In genomic region chr20:62238569-62239277, GRCh38 we compare ENCODE assay signal across 8 cellular contexts. TPM values are rescaled to one million over a fixed set of nuclear protein-coding genes. Genes with fewer than 3 reads are reported as not detected.
DNase-seq lines count a peak whose midpoint lies in the region; ATAC-seq and TF ChIP-seq lines count a peak whose summit lies in the region.

No MANE protein-coding gene starts in this region.

- H3F3A ChIP-seq in smooth muscle cell (ENCODE audit: low read depth) = no peaks in the 10 kb centered on the region

- POLR2A ChIA-PET in activated CD8-positive, alpha-beta T cell treated with anti-CD3 and anti-CD28 coated beads, Interleukin-2, amount 10 ng/mL, durations not matched to agents 7 days and 5 days (lab: Charles Lee) = no interaction called here

- peak; percentile 23 for DNase-seq in activated CD8-positive, alpha-beta T cell treated with anti-CD3 and anti-CD28 coated beads, Interleukin-2, amount 10 ng/mL, durations not matched to agents 7 days and 5 days
- DNase-seq in hepatic stellate cell (ENCODE audit: low spot score) (peak; percentile 55), smooth muscle cell (lab: John Stamatoyannopoulos, UW; ENCODE audit: unreplicated experiment) (no peak), D341Med (ENCODE audit: low spot score) (no peak)

- H3K4me1 Mint-ChIP-seq in activated CD8-positive, alpha-beta T cell treated with anti-CD3 and anti-CD28 coated beads, Interleukin-2, amount 10 ng/mL, durations not matched to agents 7 days and 5 days (ENCODE audit: low read depth) = peaks cover 33% of the 10 kb centered on the region

- CTCF ChIA-PET in activated CD8-positive, alpha-beta T cell treated with anti-CD3 and anti-CD28 coated beads, Interleukin-2, amount 10 ng/mL, durations not matched to agents 7 days and 5 days (lab: Charles Lee) = no interaction called here

- peak overlapping the region; percentile 97 for H3K9ac ChIP-seq in smooth muscle cell (ENCODE audit: low read depth)

- WGBS in smooth muscle cell (ENCODE audit: low lambda C conversion rate) = 2% methylated on average over 32 of the region's 70 CpGs

- no peaks in the 10 kb centered on the region for H3K27me3 ChIP-seq in smooth muscle cell (ENCODE audit: low read depth)

- H3K27ac ChIP-seq in 22Rv1 (peak overlapping the region; percentile 63), smooth muscle cell (ENCODE audit: low read depth) (peak overlapping the region; percentile 70)

- peak; percentile 11 for ATAC-seq in GM18498 (IDR thresholded peaks at IDR 0.05; ENCODE audit: unreplicated experiment)
- ATAC-seq in HG03342 (IDR thresholded peaks at IDR 0.05; ENCODE audit: unreplicated experiment) = peak; percentile 4
- ATAC-seq in activated CD8-positive, alpha-beta T cell treated with anti-CD3 and anti-CD28 coated beads, Interleukin-2, amount 10 ng/mL, durations not matched to agents 7 days and 5 days = no peak
- no peak for ATAC-seq in GM21367 (IDR thresholded peaks at IDR 0.05; ENCODE audit: unreplicated experiment)

- H3K4me3 ChIP-seq in smooth muscle cell = peak overlapping the region; percentile 64

- peaks cover 51% of the 10 kb centered on the region for H3K79me2 ChIP-seq in smooth muscle cell (ENCODE audit: low read depth)

- TF ChIP-seq CTCF in 22Rv1 (IDR thresholded peaks at IDR 0.05) (no peak), smooth muscle cell (IDR thresholded peaks at IDR 0.05; ENCODE audit: borderline replicate concordance, insufficient read depth, poor library complexity, severe bottlenecking) (no peak)

- H3K27ac Mint-ChIP-seq in activated CD8-positive, alpha-beta T cell treated with anti-CD3 and anti-CD28 coated beads, Interleukin-2, amount 10 ng/mL, durations not matched to agents 7 days and 5 days = peak overlapping the region; percentile 80

- peaks cover 48% of the 10 kb centered on the region for H4K20me1 ChIP-seq in smooth muscle cell (ENCODE audit: low read depth)

- peak overlapping the region; percentile 78 for H3K4me3 Mint-ChIP-seq in activated CD8-positive, alpha-beta T cell treated with anti-CD3 and anti-CD28 coated beads, Interleukin-2, amount 10 ng/mL, durations not matched to agents 7 days and 5 days

- no peaks in the 10 kb centered on the region for H3K9me3 ChIP-seq in smooth muscle cell (replicated peaks; ENCODE audit: low read depth)

- peaks cover 4% of the 10 kb centered on the region for H3K36me3 Mint-ChIP-seq in activated CD8-positive, alpha-beta T cell treated with anti-CD3 and anti-CD28 coated beads, Interleukin-2, amount 10 ng/mL, durations not matched to agents 7 days and 5 days (ENCODE audit: low read depth)

- no peaks in the 10 kb centered on the region for H3K27me3 Mint-ChIP-seq in activated CD8-positive, alpha-beta T cell treated with anti-CD3 and anti-CD28 coated beads, Interleukin-2, amount 10 ng/mL, durations not matched to agents 7 days and 5 days (ENCODE audit: low read depth)

- H2AFZ ChIP-seq in smooth muscle cell (ENCODE audit: low read depth) = no peak overlapping the region

- no peaks in the 10 kb centered on the region for H3K36me3 ChIP-seq in smooth muscle cell (ENCODE audit: low read depth)

- H3K4me2 ChIP-seq in smooth muscle cell = peak overlapping the region; percentile 94

- peaks cover 14% of the 10 kb centered on the region for H3K4me1 ChIP-seq in smooth muscle cell (ENCODE audit: low read depth)

- H3K9me3 Mint-ChIP-seq in activated CD8-positive, alpha-beta T cell treated with anti-CD3 and anti-CD28 coated beads, Interleukin-2, amount 10 ng/mL, durations not matched to agents 7 days and 5 days (ENCODE audit: insufficient read depth) = no peaks in the 10 kb centered on the region

RNA-seq across cellular contexts. Expression of gene OSBPL2, which starts 0.4 kb away (rescaled TPM):
- total RNA-seq in activated CD8-positive, alpha-beta T cell treated with anti-CD3 and anti-CD28 coated beads, Interleukin-2, amount 10 ng/mL, durations not matched to agents 7 days and 5 days = 10 to 100 TPM; 24.1 to 26.4 TPM
- 33.8 and 34.3 TPM in 2 replicates for total RNA-seq in smooth muscle cell
- polyA plus RNA-seq in smooth muscle cell = 32.0 and 37.0 TPM in 2 replicates

RNA-seq across cellular contexts. Expression of gene HRH3, which starts 18.6 kb away (rescaled TPM):
- not detected for total RNA-seq in activated CD8-positive, alpha-beta T cell treated with anti-CD3 and anti-CD28 coated beads, Interleukin-2, amount 10 ng/mL, durations not matched to agents 7 days and 5 days
- total RNA-seq in smooth muscle cell = not detected in 2 replicates
- polyA plus RNA-seq in smooth muscle cell = not detected in 2 replicates

RNA-seq across cellular contexts. Expression of gene MTG2, which starts 55.9 kb away (rescaled TPM):
- total RNA-seq in activated CD8-positive, alpha-beta T cell treated with anti-CD3 and anti-CD28 coated beads, Interleukin-2, amount 10 ng/mL, durations not matched to agents 7 days and 5 days = 10 to 100 TPM; 31.7 to 34.4 TPM
- total RNA-seq in smooth muscle cell = 19.9 and 21.9 TPM in 2 replicates
- 13.4 and 17.9 TPM in 2 replicates for polyA plus RNA-seq in smooth muscle cell

Comparison
In these comparisons a context has a peak if more than half of its experiments do, and no peak if none do; other contexts are left out.
1. ATAC-seq: peak in GM18498 (single experiment) and HG03342 (single experiment); none in activated CD8-positive, alpha-beta T cell treated with anti-CD3 and anti-CD28 coated beads, Interleukin-2, amount 10 ng/mL, durations not matched to agents 7 days and 5 days (single experiment) and GM21367 (single experiment).
2. DNase-seq: peak in activated CD8-positive, alpha-beta T cell treated with anti-CD3 and anti-CD28 coated beads, Interleukin-2, amount 10 ng/mL, durations not matched to agents 7 days and 5 days (single experiment) and hepatic stellate cell (single experiment); none in smooth muscle cell (single experiment) and D341Med (single experiment).